In genomic region chr3:20451170-20451569, GRCh38 we compare ENCODE assay signal across 28 cellular contexts.
"Had no signal": no experiment of that assay in that cellular context is flagged by ENCODE, and none has a peak within 500 bp of the region (broad histone marks: within the 10 kb centered on the region; RNA-seq: fewer than 3 reads in every experiment).

No MANE protein-coding gene starts in this region.

- DNase-seq: hippocampal formation; immature natural killer cell; kidney; left colon; left lung; lower lobe of right lung; mammary epithelial cell; mesenchymal stem cell; naive B cell; natural killer cell; nephron progenitor cell; ovary; right lobe of liver; stimulated activated CD4-positive, alpha-beta T cell treated with anti-CD3 and anti-CD28 coated beads, Interleukin-1b, Interleukin-23, amount 100 ng/mL, for 48 hours; stimulated activated CD4-positive, alpha-beta T cell treated with anti-CD3 and anti-CD28 coated beads, Interleukin-2, amount 100 ng/mL, for 48 hours; stimulated activated CD4-positive, alpha-beta T cell treated with anti-CD3 and anti-CD28 coated beads, Interleukin-4, amount 100 ng/mL, for 4 hours; stimulated activated CD8-positive, alpha-beta memory T cell treated with anti-CD3 and anti-CD28 coated beads, Interleukin-4, amount 100 ng/mL, for 48 hours; stimulated activated naive CD4-positive, alpha-beta T cell treated with Interleukin-2 at 50 U/mL for 16 hours; stimulated activated naive CD8-positive, alpha-beta T cell treated with anti-CD3 and anti-CD28 coated beads, Interleukin-15, amount 100 ng/mL, for 72 hours; substantia nigra; uterus had no signal

- H3K4me2 ChIP-seq: smooth muscle cell had no signal

- H3K4me3 ChIP-seq: left lung, lower lobe of right lung, ovary, right atrium auricular region, right lobe of liver, smooth muscle cell, tibial nerve, uterus had no signal

- H3K27me3 Mint-ChIP-seq: naive B cell; progenitor cell of endocrine pancreas; stimulated activated memory B cell treated with anti-CD40 and anti-IgM and Interleukin-4, amounts not matched to agents 10 μg/mL and 1 μg/mL and 100 μg/mL, for 72 hours; stimulated activated naive CD8-positive, alpha-beta T cell treated with anti-CD3 and anti-CD28 coated beads, Interleukin-15, amount 100 ng/mL, for 72 hours; type B pancreatic cell had no signal

- H3K9me3 ChIP-seq: left lung, lower lobe of right lung, ovary, right atrium auricular region, right lobe of liver, tibial nerve, uterus had no signal

- H3K27ac ChIP-seq: left lung, lower lobe of right lung, ovary, right atrium auricular region, right lobe of liver, tibial nerve, uterus had no signal

- H3K36me3 ChIP-seq: left lung, lower lobe of right lung, ovary, right atrium auricular region, right lobe of liver, tibial nerve, uterus had no signal

- H3K27me3 ChIP-seq: left lung, ovary, right atrium auricular region, right lobe of liver, tibial nerve, uterus had no signal

- H3K27ac Mint-ChIP-seq: immature natural killer cell; mesothelial cell of epicardium; naive B cell; natural killer cell; nephron progenitor cell; progenitor cell of endocrine pancreas; stimulated activated memory B cell treated with anti-CD40 and anti-IgM and Interleukin-4, amounts not matched to agents 10 μg/mL and 1 μg/mL and 100 μg/mL, for 72 hours; stimulated activated naive CD8-positive, alpha-beta T cell treated with anti-CD3 and anti-CD28 coated beads, Interleukin-15, amount 100 ng/mL, for 72 hours; type B pancreatic cell had no signal

- H3K4me1 ChIP-seq: left lung, lower lobe of right lung, right atrium auricular region, right lobe of liver, tibial nerve, uterus had no signal

- H3K36me3 Mint-ChIP-seq: immature natural killer cell; mesothelial cell of epicardium; naive B cell; natural killer cell; stimulated activated memory B cell treated with anti-CD40 and anti-IgM and Interleukin-4, amounts not matched to agents 10 μg/mL and 1 μg/mL and 100 μg/mL, for 72 hours; type B pancreatic cell had no signal

- H3K4me3 Mint-ChIP-seq: immature natural killer cell; mesothelial cell of epicardium; naive B cell; natural killer cell; nephron progenitor cell; stimulated activated memory B cell treated with anti-CD40 and anti-IgM and Interleukin-4, amounts not matched to agents 10 μg/mL and 1 μg/mL and 100 μg/mL, for 72 hours; stimulated activated naive CD8-positive, alpha-beta T cell treated with anti-CD3 and anti-CD28 coated beads, Interleukin-15, amount 100 ng/mL, for 72 hours; type B pancreatic cell had no signal

- H3K4me1 Mint-ChIP-seq: immature natural killer cell; mesothelial cell of epicardium; naive B cell; natural killer cell; nephron progenitor cell; stimulated activated memory B cell treated with anti-CD40 and anti-IgM and Interleukin-4, amounts not matched to agents 10 μg/mL and 1 μg/mL and 100 μg/mL, for 72 hours; stimulated activated naive CD8-positive, alpha-beta T cell treated with anti-CD3 and anti-CD28 coated beads, Interleukin-15, amount 100 ng/mL, for 72 hours had no signal
